Comparison of ENCODE assay signal across 8 cellular contexts in genomic region chr7:27689045-27689877, GRCh38. TPM values are rescaled to one million over a fixed set of nuclear protein-coding genes. Genes with fewer than 3 reads are reported as not detected.
DNase-seq lines count a peak whose midpoint lies in the region; ATAC-seq and TF ChIP-seq lines count a peak whose summit lies in the region.

No MANE protein-coding gene starts in this region.

- DNase-seq in CD4-positive, CD25-positive, alpha-beta regulatory T cell = peak in 2 of 3 donors; percentile 2 to 37
- DNase-seq in epithelial cell of proximal tubule (ENCODE audit: low read depth) (no peak), renal cortical epithelial cell (ENCODE audit: low read depth) (peak; percentile 19), middle frontal gyrus (ENCODE audit: extremely low spot score, low spot score) (no peak)
- no peak for DNase-seq in stimulated activated naive CD4-positive, alpha-beta T cell treated with Interleukin-2 at 50 U/mL for 16 hours (lab: John Stamatoyannopoulos, UW)

- H2AFZ ChIP-seq in OCI-LY3 (ENCODE audit: low read depth, low read length) = no peak overlapping the region

- H3K9me3 Mint-ChIP-seq in CD4-positive, CD25-positive, alpha-beta regulatory T cell = peaks cover 0 to 5% (median 3%) of the 10 kb centered on the region in 7 donors

- no peaks in the 10 kb centered on the region for H3K79me2 ChIP-seq in OCI-LY3 (ENCODE audit: low read length)

- no peak overlapping the region for H3K4me3 ChIP-seq in CD4-positive, CD25-positive, alpha-beta regulatory T cell (ENCODE audit: low read depth, low read length)
- H3K4me3 ChIP-seq in OCI-LY3 (ENCODE audit: low read length) (no peak overlapping the region), epithelial cell of proximal tubule (ENCODE audit: low read depth, low read length) (no peak overlapping the region)

- peaks cover 4% of the 10 kb centered on the region for H3K27me3 ChIP-seq in CD4-positive, CD25-positive, alpha-beta regulatory T cell (ENCODE audit: control insufficient read depth, insufficient read depth, low read length)
- H3K27me3 ChIP-seq in OCI-LY3 (ENCODE audit: low read depth, low read length) = no peaks in the 10 kb centered on the region

- H3K27me3 Mint-ChIP-seq in CD4-positive, CD25-positive, alpha-beta regulatory T cell = peaks cover 23% of the 10 kb centered on the region

- no peaks in the 10 kb centered on the region for H3K4me1 Mint-ChIP-seq in CD4-positive, CD25-positive, alpha-beta regulatory T cell

- no peaks in the 10 kb centered on the region for H4K20me1 ChIP-seq in OCI-LY3 (ENCODE audit: insufficient read depth, low read length)

- no peaks in the 10 kb centered on the region for H3K9me3 ChIP-seq in CD4-positive, CD25-positive, alpha-beta regulatory T cell (ENCODE audit: control insufficient read depth in 2 of 2, low read length in 2 of 2)
- no peaks in the 10 kb centered on the region for H3K9me3 ChIP-seq in OCI-LY3 (ENCODE audit: insufficient read depth, low read length)

- H3K4me3 Mint-ChIP-seq in CD4-positive, CD25-positive, alpha-beta regulatory T cell = no peak overlapping the region

- H3K36me3 Mint-ChIP-seq in CD4-positive, CD25-positive, alpha-beta regulatory T cell = no peaks in the 10 kb centered on the region

- no peak overlapping the region for H3K4me2 ChIP-seq in OCI-LY3 (ENCODE audit: low read length)

- H3K27ac ChIP-seq in CD4-positive, CD25-positive, alpha-beta regulatory T cell (ENCODE audit: insufficient read depth, low read length, poor library complexity, severe bottlenecking) = no peak overlapping the region
- H3K27ac ChIP-seq in OCI-LY3 (ENCODE audit: low read length) = no peak overlapping the region

- no peak overlapping the region for H3K27ac Mint-ChIP-seq in CD4-positive, CD25-positive, alpha-beta regulatory T cell

- no peaks in the 10 kb centered on the region for H3K4me1 ChIP-seq in CD4-positive, CD25-positive, alpha-beta regulatory T cell (ENCODE audit: control insufficient read depth, insufficient read depth, low read length, poor library complexity, severe bottlenecking)
- H3K4me1 ChIP-seq in OCI-LY3 (ENCODE audit: low read length) = no peaks in the 10 kb centered on the region

- no peaks in the 10 kb centered on the region for H3K36me3 ChIP-seq in CD4-positive, CD25-positive, alpha-beta regulatory T cell (ENCODE audit: control insufficient read depth, insufficient read depth, low read length)
- H3K36me3 ChIP-seq in OCI-LY3 (replicated peaks; ENCODE audit: low read depth, low read length) = no peaks in the 10 kb centered on the region

- H3K9ac ChIP-seq in OCI-LY3 (ENCODE audit: low read length) = no peak overlapping the region

- TF ChIP-seq CTCF in OCI-LY3 (IDR thresholded peaks at IDR 0.05; ENCODE audit: low read depth, low read length) (peak; percentile 81), epithelial cell of proximal tubule (conservative IDR thresholded peaks at IDR 0.05; ENCODE audit: low read depth, low read length) (peak; percentile 73)

- ATAC-seq in CD4-positive, CD25-positive, alpha-beta regulatory T cell (ENCODE audit: low read depth in 2 of 2) = peak in 1 of 2 donors; percentile 34
- ATAC-seq in GM18909 (IDR thresholded peaks at IDR 0.05; ENCODE audit: poor library complexity, unreplicated experiment) = peak; percentile 48
- ATAC-seq in GM21526 (IDR thresholded peaks at IDR 0.05; ENCODE audit: low FRiP score, unreplicated experiment) = no peak

RNA-seq across cellular contexts. Expression of gene HIBADH, which starts 26.6 kb away (rescaled TPM):
- 6.1 TPM for total RNA-seq in CD4-positive, CD25-positive, alpha-beta regulatory T cell
- 10 to 100 TPM; 24.8 to 33.0 (median 28.4) TPM for polyA plus RNA-seq in CD4-positive, CD25-positive, alpha-beta regulatory T cell
- total RNA-seq in epithelial cell of proximal tubule (43.0 and 49.5 TPM in 2 replicates), renal cortical epithelial cell (87.5 and 129 TPM in 2 replicates)

RNA-seq across cellular contexts. Expression of gene TAX1BP1, which starts 50.7 kb away (rescaled TPM):
- 159 TPM for total RNA-seq in CD4-positive, CD25-positive, alpha-beta regulatory T cell
- polyA plus RNA-seq in CD4-positive, CD25-positive, alpha-beta regulatory T cell = 100 to 1,000 TPM; 107 to 142 (median 121) TPM
- 38.4 and 63.1 TPM in 2 replicates for total RNA-seq in epithelial cell of proximal tubule
- 88.2 and 165 TPM in 2 replicates for total RNA-seq in renal cortical epithelial cell

Comparison
In these comparisons a context has a peak if more than half of its experiments do, and no peak if none do; other contexts are left out.
1. DNase-seq: peak in CD4-positive, CD25-positive, alpha-beta regulatory T cell (2 of 3) and renal cortical epithelial cell (single experiment); none in epithelial cell of proximal tubule (single experiment), middle frontal gyrus (single experiment) and stimulated activated naive CD4-positive, alpha-beta T cell treated with Interleukin-2 at 50 U/mL for 16 hours (single experiment).